In the genomic region with DNA sequence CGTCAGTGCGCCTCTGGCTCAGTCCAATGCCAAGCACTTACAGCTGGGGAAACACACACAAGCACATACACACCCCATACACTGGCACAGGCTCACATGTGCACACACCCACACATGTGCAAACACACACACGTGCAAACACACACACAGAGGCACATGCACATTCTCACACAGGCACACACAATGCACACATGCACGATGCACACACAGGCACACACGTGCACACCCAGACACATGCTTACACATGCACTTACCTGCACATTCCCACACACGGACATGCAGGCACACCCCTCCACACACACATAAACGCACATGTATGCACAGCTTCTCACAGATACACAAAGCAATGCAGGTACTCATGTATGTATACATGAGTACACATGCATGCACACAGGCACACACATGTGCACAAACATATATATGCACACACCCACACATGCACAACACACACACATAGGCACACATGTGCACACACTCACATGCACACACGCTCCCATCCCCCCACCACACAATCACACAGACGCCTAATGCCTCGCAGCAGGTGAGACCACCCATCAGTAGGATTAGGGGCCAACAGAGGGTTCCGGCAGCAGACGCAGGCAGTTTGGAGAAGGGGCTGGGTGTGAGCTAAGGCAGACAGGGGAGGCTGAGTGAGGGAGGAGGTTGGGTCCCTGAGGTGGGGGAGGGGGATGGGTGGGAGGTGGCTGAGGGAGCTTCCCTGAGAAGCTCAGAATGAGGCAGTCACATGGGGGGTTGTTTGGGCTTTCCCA, we compare ENCODE assay signal across 1 cellular context.
TF ChIP-seq lines count a peak whose summit lies in the region.

No MANE protein-coding gene starts in this region.

TF ChIP-seq in H1, 55 proteins besides CTCF, POLR2A, EP300 and RAD21:
- TF ChIP-seq TAF7 (optimal IDR thresholded peaks at IDR 0.05; ENCODE audit: borderline replicate concordance, low read depth, low read length) (no peak), ZNF274 (IDR thresholded peaks at IDR 0.05; ENCODE audit: borderline replicate concordance, extremely low read depth, low read length) (no peak), CTBP2 (IDR thresholded peaks at IDR 0.05; ENCODE audit: borderline replicate concordance, insufficient read depth, insufficient read length, low read length) (no peak)
